ENCODE assay signal across 19 cellular contexts in genomic region chr11:62400281-62400680, GRCh38. TPM values are rescaled to one million over a fixed set of nuclear protein-coding genes. Genes with fewer than 3 reads are reported as not detected.
A peak's percentile ranks its signal among the peaks of the same experiment; 100 is the strongest.
DNase-seq lines count a peak whose midpoint lies in the region; ATAC-seq and TF ChIP-seq lines count a peak whose summit lies in the region.
"Had no signal": no experiment of that assay in that cellular context is flagged by ENCODE, and none has a peak within 500 bp of the region (broad histone marks: within the 10 kb centered on the region; RNA-seq: fewer than 3 reads in every experiment).

No MANE protein-coding gene starts in this region.

- H3K9me3 ChIP-seq in heart right ventricle (no peaks in the 10 kb centered on the region), gastroesophageal sphincter (no peaks in the 10 kb centered on the region), uterus (no peaks in the 10 kb centered on the region)

- no peak for TF ChIP-seq POLR2A in gastroesophageal sphincter (IDR thresholded peaks at IDR 0.05)
- no peak for TF ChIP-seq POLR2A in uterus (IDR thresholded peaks at IDR 0.05)

- H3K9ac ChIP-seq in rectal smooth muscle tissue (ENCODE audit: low read length): no peak overlapping the region
- H3K9ac ChIP-seq: KMS-11 had no signal

- no peak overlapping the region for H3K4me3 ChIP-seq in heart right ventricle
- H3K4me3 ChIP-seq in gastroesophageal sphincter: no peak overlapping the region
- no peak overlapping the region for H3K4me3 ChIP-seq in rectal smooth muscle tissue (ENCODE audit: low read length)
- H3K4me3 ChIP-seq in uterus: no peak overlapping the region

- no peaks in the 10 kb centered on the region for H3K36me3 ChIP-seq in heart right ventricle
- H3K36me3 ChIP-seq in gastroesophageal sphincter: no peaks in the 10 kb centered on the region
- H3K36me3 ChIP-seq in rectal smooth muscle tissue (ENCODE audit: control insufficient read depth, insufficient read depth, low read length): no peaks in the 10 kb centered on the region
- H3K36me3 ChIP-seq in uterus: no peaks in the 10 kb centered on the region

- ATAC-seq in heart right ventricle (no peak), left ventricle myocardium superior (no peak), gastroesophageal sphincter (no peak), HG03135 (IDR thresholded peaks at IDR 0.05; ENCODE audit: unreplicated experiment) (no peak)
- ATAC-seq: activated CD4-positive, CD25-positive, alpha-beta regulatory T cell treated with anti-CD3 and anti-CD28 coated beads, Interleukin-2, amount 50 U/mL, for 24 hours had no signal

- TF ChIP-seq CTCF in heart right ventricle (IDR thresholded peaks at IDR 0.05): no peak
- TF ChIP-seq CTCF in gastroesophageal sphincter (IDR thresholded peaks at IDR 0.05): no peak
- TF ChIP-seq CTCF in uterus (IDR thresholded peaks at IDR 0.05): no peak

- no peaks in the 10 kb centered on the region for H3K27me3 ChIP-seq in heart right ventricle
- no peaks in the 10 kb centered on the region for H3K27me3 ChIP-seq in gastroesophageal sphincter
- H3K27me3 ChIP-seq in rectal smooth muscle tissue (ENCODE audit: control insufficient read depth, insufficient read depth, low read length): no peaks in the 10 kb centered on the region
- no peaks in the 10 kb centered on the region for H3K27me3 ChIP-seq in uterus

- TF ChIP-seq EP300 in gastroesophageal sphincter (IDR thresholded peaks at IDR 0.05): no peak

- H3K4me1 ChIP-seq in heart right ventricle (peaks cover 37 to 77% (median 60%) of the 10 kb centered on the region in 9 donors), gastroesophageal sphincter (peaks cover 12 to 84% (median 50%) of the 10 kb centered on the region in 3 donors), rectal smooth muscle tissue (ENCODE audit: control insufficient read depth, insufficient read depth, low read length) (peaks cover 61% of the 10 kb centered on the region), uterus (peaks cover 34 to 56% of the 10 kb centered on the region in 2 donors)

- DNase-seq in heart right ventricle: no peak
- no peak for DNase-seq in left ventricle myocardium superior
- peak; percentile 52 to 55 for DNase-seq in uterus
- no peak for DNase-seq in GDM1 (lab: John Stamatoyannopoulos, UW)
- no peak for DNase-seq in activated CD4-positive, alpha-beta T cell treated with anti-CD3 and anti-CD28 coated beads for 1 hour
- DNase-seq: activated CD8-positive, alpha-beta memory T cell treated with anti-CD3 and anti-CD28 coated beads, Interleukin-2, amount 50 U/mL, for 4 hours; activated naive CD8-positive, alpha-beta T cell treated with anti-CD3 and anti-CD28 coated beads, Interleukin-2, amount 10 ng/mL, durations not matched to agents 7 days and 5 days; Calu3; NCI-H1436; OCI-M1 had no signal

- WGBS in heart right ventricle, 2 donors: 54 to 55% methylated on average over 6 of the region's 6 CpGs
- 30 to 31% methylated on average over 3 to 6 of the region's 6 CpGs for WGBS in gastroesophageal sphincter (ENCODE audit: low coverage in 1 of 2), 2 donors

- peak overlapping the region in 9 of 10 donors; percentile 17 to 86 (median 72) for H3K27ac ChIP-seq in heart right ventricle
- peak overlapping the region; percentile 64 to 85 (median 82) for H3K27ac ChIP-seq in gastroesophageal sphincter
- H3K27ac ChIP-seq in rectal smooth muscle tissue (ENCODE audit: low read depth, low read length): peak overlapping the region; percentile 91
- peak overlapping the region; percentile 81 to 84 for H3K27ac ChIP-seq in uterus
- H3K27ac ChIP-seq: KMS-11 had no signal

- intact Hi-C loops in heart right ventricle (cut with DNase I) (no loop called here), left ventricle myocardium superior (cut with micrococcal nuclease) (no loop called here), uterus (cut with DNase I; ENCODE audit: low total_unique reads) (no loop called here)

RNA-seq across cellular contexts. Expression of gene SCGB1A1, which starts 18.6 kb away (rescaled TPM):
- total RNA-seq in heart right ventricle: not detected
- under 1 TPM in 1 of 2 donors, not detected in 1; 0.20 TPM for polyA plus RNA-seq in heart right ventricle
- total RNA-seq in left ventricle myocardium superior: not detected
- total RNA-seq in gastroesophageal sphincter: not detected
- total RNA-seq in uterus: not detected
- total RNA-seq: activated naive CD8-positive, alpha-beta T cell treated with anti-CD3 and anti-CD28 coated beads, Interleukin-2, amount 10 ng/mL, durations not matched to agents 7 days and 5 days; Calu3; fibroblast of villous mesenchyme; mononuclear cell; NCI-H460 had no signal
- polyA plus RNA-seq: AG04450 had no signal

Comparison
In these comparisons a context has a peak if more than half of its experiments do, and no peak if none do; other contexts are left out.
1. DNase-seq: peak in uterus (2 of 2); none in heart right ventricle (0 of 2), left ventricle myocardium superior (single experiment), GDM1 (single experiment) and activated CD4-positive, alpha-beta T cell treated with anti-CD3 and anti-CD28 coated beads for 1 hour (single experiment).
2. Peak in every context shown above with its lines, with median percentiles within 50 percentile points of each other: H3K27ac ChIP-seq.